ENCODE assay signal across 29 cellular contexts in genomic region chr9:126399789-126400188, GRCh38.
"Had no signal": no experiment of that assay in that cellular context is flagged by ENCODE, and none has a peak within 500 bp of the region (broad histone marks: within the 10 kb centered on the region; RNA-seq: fewer than 3 reads in every experiment).

No MANE protein-coding gene starts in this region.

- H3K36me3 Mint-ChIP-seq: activated naive CD4-positive, alpha-beta T cell treated with anti-CD3 and anti-CD28 coated beads, Interleukin-2, amount 50 U/mL, for 24 hours; natural killer cell had no signal

- H3K27me3 Mint-ChIP-seq: activated naive CD4-positive, alpha-beta T cell treated with anti-CD3 and anti-CD28 coated beads, Interleukin-2, amount 50 U/mL, for 24 hours; activated T-helper 17 cell treated with anti-CD3 and anti-CD28 coated beads, Interleukin-2, amount 50 U/mL, for 72 hours had no signal

- H3K27ac Mint-ChIP-seq: activated naive CD4-positive, alpha-beta T cell treated with anti-CD3 and anti-CD28 coated beads, Interleukin-2, amount 50 U/mL, for 24 hours; activated T-helper 17 cell treated with anti-CD3 and anti-CD28 coated beads, Interleukin-2, amount 50 U/mL, for 72 hours; stimulated activated effector memory CD8-positive, alpha-beta T cell treated with anti-CD3 and anti-CD28 coated beads, Interleukin-12 subunit alpha, Interleukin-12 subunit beta, amount 100 ng/mL, for 72 hours; T-helper 1 cell treated with Interleukin-12 subunit alpha and Interleukin-12 subunit beta and Interleukin-4 antibody, amounts not matched to agents 30 μg/mL and 1 μg/mL, for 36 hours had no signal

- H3K9me3 ChIP-seq: body of pancreas, esophagus muscularis mucosa, heart right ventricle, left lung, lower lobe of right lung, neutrophil, ovary, psoas muscle, sigmoid colon, stomach, suprapubic skin, tibial nerve had no signal

- DNase-seq: activated CD4-positive, alpha-beta T cell treated with anti-CD3 and anti-CD28 coated beads for 48 hours; activated CD4-positive, alpha-beta T cell treated with anti-CD3 and anti-CD28 coated beads, Interleukin-2, amount 50 U/mL, for 48 hours; activated gamma-delta T cell treated with Interleukin-2 at 50 U/mL for 16 hours; activated T-cell treated with anti-CD3 and anti-CD28 coated beads, Interleukin-2, amount 50 U/mL, for 4 hours; body of pancreas; foreskin keratinocyte; heart right ventricle; left lung; lower lobe of right lung; natural killer cell; ovary; psoas muscle; sigmoid colon; small intestine; stimulated activated CD4-positive, alpha-beta T cell treated with anti-CD3 and anti-CD28 coated beads, Interleukin-4, amount 100 ng/mL, for 24 hours; stomach; T1000; WERI-Rb-1 had no signal

- H3K4me1 ChIP-seq: body of pancreas had no signal

- H3K27ac ChIP-seq: body of pancreas, cardiac muscle cell, foreskin keratinocyte, left lung, lower lobe of right lung, neutrophil, ovary, psoas muscle, sigmoid colon, SK-N-MC, stomach, suprapubic skin, WERI-Rb-1 had no signal

- H3K4me3 Mint-ChIP-seq: activated naive CD4-positive, alpha-beta T cell treated with anti-CD3 and anti-CD28 coated beads, Interleukin-2, amount 50 U/mL, for 24 hours; activated T-cell treated with anti-CD3 and anti-CD28 coated beads, Interleukin-2, amount 50 U/mL, for 4 hours; activated T-helper 17 cell treated with anti-CD3 and anti-CD28 coated beads, Interleukin-2, amount 50 U/mL, for 72 hours; natural killer cell; stimulated activated effector memory CD8-positive, alpha-beta T cell treated with anti-CD3 and anti-CD28 coated beads, Interleukin-12 subunit alpha, Interleukin-12 subunit beta, amount 100 ng/mL, for 72 hours; T-helper 1 cell treated with Interleukin-12 subunit alpha and Interleukin-12 subunit beta and Interleukin-4 antibody, amounts not matched to agents 30 μg/mL and 1 μg/mL, for 36 hours had no signal

- H3K36me3 ChIP-seq: cardiac muscle cell, ovary had no signal

- H3K27me3 ChIP-seq: body of pancreas, cardiac muscle cell, esophagus muscularis mucosa, foreskin keratinocyte, heart right ventricle, left lung, neutrophil, ovary, sigmoid colon, stomach, suprapubic skin, tibial nerve had no signal

- ATAC-seq: activated CD4-positive, CD25-positive, alpha-beta regulatory T cell treated with anti-CD3 and anti-CD28 coated beads, Interleukin-2, amount 50 U/mL, for 24 hours; activated T-cell treated with anti-CD3 and anti-CD28 coated beads, Interleukin-2, amount 50 U/mL, for 4 hours; activated T-helper 17 cell treated with anti-CD3 and anti-CD28 coated beads, Interleukin-2, amount 50 U/mL, for 72 hours; body of pancreas; foreskin keratinocyte; natural killer cell; stimulated activated effector memory CD8-positive, alpha-beta T cell treated with anti-CD3 and anti-CD28 coated beads, Interleukin-12 subunit alpha, Interleukin-12 subunit beta, amount 100 ng/mL, for 72 hours had no signal

- H3K4me3 ChIP-seq: body of pancreas, cardiac muscle cell, esophagus muscularis mucosa, heart right ventricle, left lung, lower lobe of right lung, ovary, psoas muscle, sigmoid colon, SK-N-MC, stomach, suprapubic skin, tibial nerve had no signal

- H3K9me3 Mint-ChIP-seq: activated naive CD4-positive, alpha-beta T cell treated with anti-CD3 and anti-CD28 coated beads, Interleukin-2, amount 50 U/mL, for 24 hours; activated T-cell treated with anti-CD3 and anti-CD28 coated beads, Interleukin-2, amount 50 U/mL, for 4 hours; activated T-helper 17 cell treated with anti-CD3 and anti-CD28 coated beads, Interleukin-2, amount 50 U/mL, for 72 hours; natural killer cell; stimulated activated effector memory CD8-positive, alpha-beta T cell treated with anti-CD3 and anti-CD28 coated beads, Interleukin-12 subunit alpha, Interleukin-12 subunit beta, amount 100 ng/mL, for 72 hours; T-helper 1 cell treated with Interleukin-12 subunit alpha and Interleukin-12 subunit beta and Interleukin-4 antibody, amounts not matched to agents 30 μg/mL and 1 μg/mL, for 36 hours had no signal
